11 cellular contexts compared by ENCODE assay signal in the genomic region with DNA sequence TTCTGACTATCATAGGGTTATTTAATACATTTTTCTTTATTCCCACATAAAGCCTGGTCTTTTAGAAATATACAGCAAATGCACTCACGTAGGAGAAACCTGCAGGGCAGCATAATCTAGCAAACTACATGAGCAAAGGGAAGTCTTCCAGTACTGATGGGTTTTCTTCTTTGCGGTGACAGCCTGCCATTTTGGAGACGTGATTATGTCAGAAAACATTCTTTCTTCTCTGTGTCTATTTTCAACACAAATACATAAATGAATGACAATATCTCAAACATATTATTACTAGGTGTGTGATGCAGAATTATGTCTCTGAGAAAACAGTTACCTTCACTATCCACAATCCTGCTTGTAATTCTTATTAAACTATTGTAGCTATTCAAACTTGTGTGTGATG.
"Had no signal": no experiment of that assay in that cellular context is flagged by ENCODE, and none has a peak within 500 bp of the region (broad histone marks: within the 10 kb centered on the region; RNA-seq: fewer than 3 reads in every experiment).

No MANE protein-coding gene starts in this region.

- H3K27ac ChIP-seq: adrenal gland, ascending aorta, body of pancreas, brain microvascular endothelial cell, breast epithelium, cardiac muscle cell had no signal

- H3K27me3 ChIP-seq: adrenal gland, ascending aorta, body of pancreas, brain microvascular endothelial cell, cardiac muscle cell had no signal

- H3K36me3 ChIP-seq: adrenal gland, ascending aorta, brain microvascular endothelial cell, breast epithelium, cardiac muscle cell had no signal

- ATAC-seq: activated naive CD4-positive, alpha-beta T cell treated with anti-CD3 and anti-CD28 coated beads, Interleukin-2, amount 50 U/mL, for 72 hours; activated naive CD8-positive, alpha-beta T cell treated with anti-CD3 and anti-CD28 coated beads, Interleukin-2, amount 50 U/mL, for 24 hours; activated T-cell treated with anti-CD3 and anti-CD28 coated beads, Interleukin-2, amount 50 U/mL, for 4 hours; activated T-cell treated with anti-CD3 and anti-CD28 coated beads, Interleukin-2, amount 50 U/mL, for 72 hours; activated T-helper 17 cell treated with anti-CD3 and anti-CD28 coated beads, Interleukin-2, amount 50 U/mL, for 72 hours; body of pancreas had no signal

- H3K4me3 ChIP-seq: adrenal gland, ascending aorta, body of pancreas, breast epithelium, cardiac muscle cell had no signal

- H3K9me3 ChIP-seq: adrenal gland, ascending aorta, body of pancreas, breast epithelium had no signal
